ENCODE assay signal across 9 cellular contexts in the genomic region with DNA sequence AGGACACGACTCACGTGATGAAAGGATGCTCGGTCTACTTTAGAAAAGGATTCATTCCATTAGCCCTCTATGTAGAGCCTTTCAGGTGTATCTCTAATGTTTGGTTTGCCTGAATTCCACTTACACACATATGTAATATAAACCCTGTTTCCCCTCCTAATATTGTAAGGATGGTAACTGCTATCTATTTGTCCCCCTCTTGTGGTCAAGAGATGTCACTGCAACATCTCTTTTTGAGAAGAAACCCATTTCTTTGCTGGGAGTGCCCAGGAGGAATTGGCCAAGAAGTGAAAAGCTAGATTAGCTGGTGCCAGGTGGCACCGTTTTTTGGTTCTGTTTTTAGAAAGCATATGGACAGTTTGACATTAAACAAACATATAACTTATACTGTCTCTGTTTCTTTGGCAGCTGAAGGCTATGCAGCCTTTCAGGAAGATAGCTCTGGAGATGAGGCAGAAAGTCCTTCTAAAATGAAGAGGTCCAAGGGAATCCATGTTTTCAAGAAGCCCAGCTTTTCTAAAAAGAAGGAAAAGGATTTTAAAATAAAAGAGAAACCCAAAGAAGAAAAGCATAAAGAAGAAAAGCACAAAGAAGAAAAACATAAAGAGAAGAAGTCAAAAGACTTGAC. TPM values are rescaled to one million over a fixed set of nuclear protein-coding genes. Genes with fewer than 3 reads are reported as not detected.
DNase-seq lines count a peak whose midpoint lies in the region; ATAC-seq and TF ChIP-seq lines count a peak whose summit lies in the region.
"Had no signal": no experiment of that assay in that cellular context is flagged by ENCODE, and none has a peak within 500 bp of the region (broad histone marks: within the 10 kb centered on the region; RNA-seq: fewer than 3 reads in every experiment).

No MANE protein-coding gene starts in this region.

- no peak for ATAC-seq in GM18502 (IDR thresholded peaks at IDR 0.05; ENCODE audit: poor library complexity, unreplicated experiment)

- H3K4ac ChIP-seq in mesendoderm (ENCODE audit: low read depth, low read length), result no peak overlapping the region

- H3K27me3 ChIP-seq in HL-60 (ENCODE audit: insufficient read depth, poor library complexity, severe bottlenecking) (no peaks in the 10 kb centered on the region), OCI-LY3 (ENCODE audit: low read depth, low read length) (no peaks in the 10 kb centered on the region), mesendoderm (ENCODE audit: insufficient read depth, low read length, poor library complexity) (no peaks in the 10 kb centered on the region)
- H3K27me3 ChIP-seq: SJSA1 had no signal

- no peak overlapping the region for H2BK120ac ChIP-seq in mesendoderm (ENCODE audit: low read depth, low read length)

- no peak overlapping the region for H2BK5ac ChIP-seq in mesendoderm (ENCODE audit: low read length)

- H4K20me1 ChIP-seq in OCI-LY3 (ENCODE audit: insufficient read depth, low read length), result peaks cover 10% of the 10 kb centered on the region

- WGBS in mesendoderm (ENCODE audit: extremely low coverage, insufficient coverage, low lambda C conversion rate), result no CpG with 5 or more reads among the region's 4 CpGs

- no peak overlapping the region for H3K4me3 ChIP-seq in HL-60 (replicated peaks; ENCODE audit: insufficient read depth, low read length)
- H3K4me3 ChIP-seq in OCI-LY3 (ENCODE audit: low read length), result no peak overlapping the region
- H3K4me3 ChIP-seq in coronary artery, result no peak overlapping the region
- H3K4me3 ChIP-seq in mesendoderm (ENCODE audit: low read length), result no peak overlapping the region
- H3K4me3 ChIP-seq: SJSA1 had no signal

- peaks cover 7% of the 10 kb centered on the region for H3K36me3 ChIP-seq in OCI-LY3 (replicated peaks; ENCODE audit: low read depth, low read length)
- H3K36me3 ChIP-seq in mesendoderm (ENCODE audit: control insufficient read depth, insufficient read depth, low read length), result peaks cover 6% of the 10 kb centered on the region

- H2BK15ac ChIP-seq in mesendoderm (replicated peaks; ENCODE audit: low read depth), result no peak overlapping the region

- H4K8ac ChIP-seq in mesendoderm (ENCODE audit: low read depth, low read length), result no peak overlapping the region

- H3K4me1 ChIP-seq in OCI-LY3 (ENCODE audit: low read length) (no peaks in the 10 kb centered on the region), mesendoderm (ENCODE audit: control insufficient read depth, low read depth, low read length) (no peaks in the 10 kb centered on the region)

- no peak overlapping the region for H3K56ac ChIP-seq in mesendoderm (ENCODE audit: low read length)

- H3K79me1 ChIP-seq in mesendoderm (ENCODE audit: low read length), result peaks cover 2% of the 10 kb centered on the region

- H3K79me2 ChIP-seq in OCI-LY3 (ENCODE audit: low read length) (no peaks in the 10 kb centered on the region), mesendoderm (ENCODE audit: control insufficient read depth, insufficient read depth, low read length) (no peaks in the 10 kb centered on the region)

- no peak overlapping the region for H3K18ac ChIP-seq in mesendoderm (ENCODE audit: low read length)

- H2AK5ac ChIP-seq in mesendoderm (ENCODE audit: low read length), result no peak overlapping the region

- H2AFZ ChIP-seq in OCI-LY3 (ENCODE audit: low read depth, low read length), result no peak overlapping the region

- no peak overlapping the region for H3K23ac ChIP-seq in mesendoderm (ENCODE audit: low read length)

- no peak overlapping the region for H3K27ac ChIP-seq in HL-60 (replicated peaks)
- no peak overlapping the region for H3K27ac ChIP-seq in OCI-LY3 (ENCODE audit: low read length)
- peak overlapping the region in 1 of 2 donors; percentile 6 for H3K27ac ChIP-seq in coronary artery
- no peak overlapping the region for H3K27ac ChIP-seq in mesendoderm (ENCODE audit: low read depth, low read length)
- H3K27ac ChIP-seq: SJSA1 had no signal

- no peaks in the 10 kb centered on the region for H3K9me3 ChIP-seq in OCI-LY3 (ENCODE audit: insufficient read depth, low read length)
- H3K9me3 ChIP-seq: SJSA1 had no signal

- DNase-seq in DMS 273 treated with DMSO at 0.1 percent for 48 hours (lab: John Stamatoyannopoulos, UW) (peak; percentile 27), HL-60 (ENCODE audit: low read depth in 1 of 2, low spot score in 1 of 2) (peak; percentile 16 to 43), coronary artery (ENCODE audit: low spot score) (no peak), mesendoderm (peak; percentile 42), mucosa of gallbladder (ENCODE audit: low spot score) (no peak)
- DNase-seq in stimulated activated CD4-positive, alpha-beta T cell treated with anti-CD3 and anti-CD28 coated beads, Interleukin-2, amount 100 ng/mL, for 48 hours, result no peak

- H3K9ac ChIP-seq in OCI-LY3 (ENCODE audit: low read length) (no peak overlapping the region), mesendoderm (ENCODE audit: low read length) (no peak overlapping the region)

- H3K4me2 ChIP-seq in OCI-LY3 (ENCODE audit: low read length), result no peak overlapping the region
- H3K4me2 ChIP-seq in mesendoderm (ENCODE audit: low read length), result no peak overlapping the region

- TF ChIP-seq CTCF in HL-60 (IDR thresholded peaks at IDR 0.05; ENCODE audit: insufficient read depth, low read length) (peak; percentile 88), OCI-LY3 (IDR thresholded peaks at IDR 0.05; ENCODE audit: low read depth, low read length) (peak; percentile 92), coronary artery (IDR thresholded peaks at IDR 0.05) (peak; percentile 45)

- no peak overlapping the region for H4K5ac ChIP-seq in mesendoderm (ENCODE audit: low read length)

RNA-seq across cellular contexts. Expression of gene RALBP1, which starts 41.2 kb away (rescaled TPM):
- polyA plus RNA-seq in mesendoderm (2013, experiment 1 of 2), result 103 TPM
- polyA plus RNA-seq in mesendoderm (2013, experiment 2 of 2), result 104 TPM
- total RNA-seq in mucosa of gallbladder, result 53.1 TPM

Comparison
In these comparisons a context has a peak if more than half of its experiments do, and no peak if none do; other contexts are left out.
1. DNase-seq: peak in DMS 273 treated with DMSO at 0.1 percent for 48 hours (single experiment), HL-60 (2 of 2) and mesendoderm (single experiment); none in coronary artery (single experiment), stimulated activated CD4-positive, alpha-beta T cell treated with anti-CD3 and anti-CD28 coated beads, Interleukin-2, amount 100 ng/mL, for 48 hours (0 of 2) and mucosa of gallbladder (single experiment).
2. Peak in every context shown above with its lines, with median percentiles within 50 percentile points of each other: CTCF ChIP-seq.